ENCODE assay signal across 13 cellular contexts in genomic region chr16:4882261-4882632, GRCh38. TPM values are rescaled to one million over a fixed set of nuclear protein-coding genes. Genes with fewer than 3 reads are reported as not detected.
DNase-seq lines count a peak whose midpoint lies in the region; ATAC-seq and TF ChIP-seq lines count a peak whose summit lies in the region.
"Had no signal": no experiment of that assay in that cellular context is flagged by ENCODE, and none has a peak within 500 bp of the region (broad histone marks: within the 10 kb centered on the region; RNA-seq: fewer than 3 reads in every experiment).

No MANE protein-coding gene starts in this region.

- H3K36me3 Mint-ChIP-seq in T-helper 17 cell (ENCODE audit: low read depth): peaks cover 16% of the 10 kb centered on the region

- no peak for ATAC-seq in Right ventricle myocardium inferior
- ATAC-seq in T-helper 17 cell: no peak

- H3K27me3 ChIP-seq in cardiac muscle cell: no peaks in the 10 kb centered on the region
- H3K27me3 ChIP-seq: BLaER1, foreskin keratinocyte, SJSA1 had no signal

- TF ChIP-seq CTCF in cardiac muscle cell (IDR thresholded peaks at IDR 0.05; ENCODE audit: low read depth, low read length) (no peak), GM10266 (IDR thresholded peaks at IDR 0.05; ENCODE audit: control insufficient read depth, insufficient read depth, low read depth, missing control alignments) (no peak)

- peaks cover 51% of the 10 kb centered on the region for H3K36me3 ChIP-seq in cardiac muscle cell

- peak overlapping the region; percentile 28 for H3K4me3 Mint-ChIP-seq in T-helper 17 cell
- H3K4me3 Mint-ChIP-seq: central memory CD8-positive, alpha-beta T cell had no signal

- H3K9me3 ChIP-seq in cardiac muscle cell (ENCODE audit: low read depth): no peaks in the 10 kb centered on the region
- H3K9me3 ChIP-seq in T-helper 17 cell (ENCODE audit: control insufficient read depth, low read length, poor library complexity, severe bottlenecking): no peaks in the 10 kb centered on the region
- H3K9me3 ChIP-seq: BLaER1, SJSA1 had no signal

- intact Hi-C loops in Right ventricle myocardium inferior (cut with DNase I): loop anchor here (5.0 kb wide), 1 partner anchor 55 kb away; the partner anchor contains the start of gene PPL

- peak overlapping the region; percentile 80 for H3K27ac Mint-ChIP-seq in T-helper 17 cell
- H3K27ac Mint-ChIP-seq: activated T-helper 2 cell treated with anti-CD3 and anti-CD28 coated beads, Interferon-gamma antibody, Interleukin-2, Interleukin-4, amounts not matched to agents 10 μg/mL and 5 μg/mL and 100 μg/mL, durations not matched to agents 14 hours and 24 hours and 36 hours had no signal

- peak overlapping the region; percentile 48 for H3K27ac ChIP-seq in cardiac muscle cell
- H3K27ac ChIP-seq: BLaER1, foreskin keratinocyte, SJSA1 had no signal

- H3K27me3 Mint-ChIP-seq in T-helper 17 cell: no peaks in the 10 kb centered on the region
- H3K27me3 Mint-ChIP-seq: central memory CD8-positive, alpha-beta T cell had no signal

- DNase-seq in cardiac muscle cell (ENCODE audit: low read depth in 1 of 2, low spot score in 1 of 2): peak in 1 of 2 donors; percentile 72
- no peak for DNase-seq in Right ventricle myocardium inferior (ENCODE audit: missing footprints)
- DNase-seq in T-helper 17 cell: no peak
- DNase-seq in fibroblast of peridontal ligament (ENCODE audit: extremely low read depth): peak; percentile 61
- DNase-seq in smooth muscle cell of the brain vasculature (ENCODE audit: low read depth, low spot score): peak; percentile 23
- no peak for DNase-seq in stimulated activated CD4-positive, alpha-beta T cell treated with anti-CD3 and anti-CD28 coated beads, Interleukin-1b, Interleukin-23, amount 100 ng/mL, for 48 hours
- DNase-seq in GM10266 (ENCODE audit: extremely low spot score): no peak
- DNase-seq in NOMO-1 treated with dmso at 0.1 percent for 144 hours (lab: John Stamatoyannopoulos, UW; ENCODE audit: unreplicated experiment): no peak

- peaks cover 7% of the 10 kb centered on the region for H3K4me1 Mint-ChIP-seq in T-helper 17 cell

- H3K4me1 ChIP-seq in cardiac muscle cell (ENCODE audit: low read depth): peaks cover 9% of the 10 kb centered on the region
- H3K4me1 ChIP-seq: BLaER1 had no signal

- H3K4me3 ChIP-seq in cardiac muscle cell: no peak overlapping the region
- H3K4me3 ChIP-seq: BLaER1, SJSA1 had no signal

RNA-seq across cellular contexts. Expression of gene UBN1, which starts 35.0 kb away (rescaled TPM):
- total RNA-seq in cardiac muscle cell: 24.2 and 33.4 TPM in 2 replicates
- 21.4 and 23.7 TPM in 2 replicates for polyA plus RNA-seq in cardiac muscle cell
- total RNA-seq in Right ventricle myocardium inferior: 45.2 TPM
- 10 to 100 TPM; 47.5 to 69.8 TPM for total RNA-seq in T-helper 17 cell

RNA-seq across cellular contexts. Expression of gene GLYR1, which starts 35.2 kb away (rescaled TPM):
- 38.0 and 44.3 TPM in 2 replicates for total RNA-seq in cardiac muscle cell
- 52.1 and 65.5 TPM in 2 replicates for polyA plus RNA-seq in cardiac muscle cell
- 88.8 TPM for total RNA-seq in Right ventricle myocardium inferior
- 100 to 1,000 TPM in 1 of 2 donors, 10 to 100 TPM in 1; 91.9 to 108 TPM for total RNA-seq in T-helper 17 cell

RNA-seq across cellular contexts. Expression of gene PPL, which starts 54.7 kb away (rescaled TPM):
- 6.4 and 10.8 TPM in 2 replicates for total RNA-seq in cardiac muscle cell
- 7.5 and 8.4 TPM in 2 replicates for polyA plus RNA-seq in cardiac muscle cell
- 20.2 TPM for total RNA-seq in Right ventricle myocardium inferior
- not detected for total RNA-seq in T-helper 17 cell
- total RNA-seq: activated T-helper 2 cell treated with anti-CD3 and anti-CD28 coated beads, Interferon-gamma antibody, Interleukin-2, Interleukin-4, amounts not matched to agents 10 μg/mL and 5 μg/mL and 100 μg/mL, durations not matched to agents 14 hours and 24 hours and 36 hours had no signal

Comparison
In these comparisons a context has a peak if more than half of its experiments do, and no peak if none do; other contexts are left out.
1. DNase-seq: peak in fibroblast of peridontal ligament (single experiment) and smooth muscle cell of the brain vasculature (single experiment); none in Right ventricle myocardium inferior (single experiment), T-helper 17 cell (0 of 3), stimulated activated CD4-positive, alpha-beta T cell treated with anti-CD3 and anti-CD28 coated beads, Interleukin-1b, Interleukin-23, amount 100 ng/mL, for 48 hours (single experiment), GM10266 (single experiment) and NOMO-1 treated with dmso at 0.1 percent for 144 hours (single experiment).